Comparison of ENCODE assay signal across 24 cellular contexts in genomic region chr2:3762771-3763447, GRCh38. TPM values are rescaled to one million over a fixed set of nuclear protein-coding genes. Genes with fewer than 3 reads are reported as not detected.
"Had no signal": no experiment of that assay in that cellular context is flagged by ENCODE, and none has a peak within 500 bp of the region (broad histone marks: within the 10 kb centered on the region; RNA-seq: fewer than 3 reads in every experiment).

No MANE protein-coding gene starts in this region.

- H3K36me3 ChIP-seq: adrenal gland had no signal

- DNase-seq: activated B cell treated with CpG ODN at 0.5 μM for 24 hours; activated CD4-positive, alpha-beta T cell treated with anti-CD3 and anti-CD28 coated beads for 1 hour; activated CD4-positive, alpha-beta T cell treated with anti-CD3 and anti-CD28 coated beads, Interleukin-2, amount 10 ng/mL, durations not matched to agents 24 days and 14 days; activated CD4-positive, alpha-beta T cell treated with anti-CD3 and anti-CD28 coated beads, Interleukin-2, amount 50 U/mL, for 48 hours; activated naive CD4-positive, alpha-beta T cell treated with anti-CD3 and anti-CD28 coated beads, Interleukin-2, amount 50 U/mL, for 16 hours; activated naive CD8-positive, alpha-beta T cell treated with anti-CD3 and anti-CD28 coated beads, Interleukin-2, amount 10 ng/mL, durations not matched to agents 7 days and 5 days; activated T-cell treated with anti-CD3 and anti-CD28 coated beads, Interleukin-2, amount 50 U/mL, for 1 hour; anterior cingulate cortex; IMR-90; Kasumi-1; KBM-7; NCI-H146; NCI-H187 treated with DMSO at 0.1 percent for 48 hours; NCI-H2107; NCI-H446 treated with DMSO at 0.1 percent for 48 hours; NCI-H524 treated with DMSO at 0.1 percent for 48 hours; NCI-H748 treated with DMSO at 0.1 percent for 48 hours; T-cell; T-helper 2 cell; T1000 had no signal

- H3K4me1 ChIP-seq: adrenal gland had no signal

- H3K9me3 Mint-ChIP-seq: activated B cell treated with CpG ODN at 0.5 μM for 24 hours; activated CD4-positive, alpha-beta T cell treated with anti-CD3 and anti-CD28 coated beads, Interleukin-2, amount 10 ng/mL, durations not matched to agents 24 days and 14 days; activated naive CD8-positive, alpha-beta T cell treated with anti-CD3 and anti-CD28 coated beads, Interleukin-2, amount 10 ng/mL, durations not matched to agents 7 days and 5 days; T-cell had no signal

- H3K4me3 Mint-ChIP-seq: activated B cell treated with CpG ODN at 0.5 μM for 24 hours; activated CD4-positive, alpha-beta T cell treated with anti-CD3 and anti-CD28 coated beads, Interleukin-2, amount 10 ng/mL, durations not matched to agents 24 days and 14 days; activated naive CD8-positive, alpha-beta T cell treated with anti-CD3 and anti-CD28 coated beads, Interleukin-2, amount 10 ng/mL, durations not matched to agents 7 days and 5 days; T-cell had no signal

- H3K27me3 Mint-ChIP-seq: activated CD4-positive, alpha-beta T cell treated with anti-CD3 and anti-CD28 coated beads, Interleukin-2, amount 10 ng/mL, durations not matched to agents 24 days and 14 days; activated naive CD8-positive, alpha-beta T cell treated with anti-CD3 and anti-CD28 coated beads, Interleukin-2, amount 10 ng/mL, durations not matched to agents 7 days and 5 days had no signal

- H3K36me3 Mint-ChIP-seq: activated naive CD8-positive, alpha-beta T cell treated with anti-CD3 and anti-CD28 coated beads, Interleukin-2, amount 10 ng/mL, durations not matched to agents 7 days and 5 days; T-cell had no signal

- ATAC-seq: T-cell had no signal

- H3K9me3 ChIP-seq: adrenal gland had no signal

- H3K27ac ChIP-seq: adrenal gland, SK-N-MC had no signal

- H3K4me3 ChIP-seq: adrenal gland, SK-N-MC had no signal

- H3K27me3 ChIP-seq: adrenal gland had no signal

- H3K4me1 Mint-ChIP-seq: activated B cell treated with CpG ODN at 0.5 μM for 24 hours; activated CD4-positive, alpha-beta T cell treated with anti-CD3 and anti-CD28 coated beads, Interleukin-2, amount 10 ng/mL, durations not matched to agents 24 days and 14 days; activated naive CD8-positive, alpha-beta T cell treated with anti-CD3 and anti-CD28 coated beads, Interleukin-2, amount 10 ng/mL, durations not matched to agents 7 days and 5 days; T-cell had no signal

- H3K27ac Mint-ChIP-seq: activated B cell treated with CpG ODN at 0.5 μM for 24 hours; activated CD4-positive, alpha-beta T cell treated with anti-CD3 and anti-CD28 coated beads, Interleukin-2, amount 10 ng/mL, durations not matched to agents 24 days and 14 days; activated naive CD8-positive, alpha-beta T cell treated with anti-CD3 and anti-CD28 coated beads, Interleukin-2, amount 10 ng/mL, durations not matched to agents 7 days and 5 days; T-cell had no signal

RNA-seq across cellular contexts. Expression of gene DCDC2C, which starts 59.5 kb away (rescaled TPM):
- total RNA-seq: activated B cell treated with CpG ODN at 0.5 μM for 24 hours; activated CD4-positive, alpha-beta T cell treated with anti-CD3 and anti-CD28 coated beads, Interleukin-2, amount 10 ng/mL, durations not matched to agents 24 days and 14 days; activated naive CD8-positive, alpha-beta T cell treated with anti-CD3 and anti-CD28 coated beads, Interleukin-2, amount 10 ng/mL, durations not matched to agents 7 days and 5 days; IMR-90; OCI-LY7; RPMI7951; T-cell had no signal
- polyA plus RNA-seq: IMR-90 had no signal
